In the genomic region with DNA sequence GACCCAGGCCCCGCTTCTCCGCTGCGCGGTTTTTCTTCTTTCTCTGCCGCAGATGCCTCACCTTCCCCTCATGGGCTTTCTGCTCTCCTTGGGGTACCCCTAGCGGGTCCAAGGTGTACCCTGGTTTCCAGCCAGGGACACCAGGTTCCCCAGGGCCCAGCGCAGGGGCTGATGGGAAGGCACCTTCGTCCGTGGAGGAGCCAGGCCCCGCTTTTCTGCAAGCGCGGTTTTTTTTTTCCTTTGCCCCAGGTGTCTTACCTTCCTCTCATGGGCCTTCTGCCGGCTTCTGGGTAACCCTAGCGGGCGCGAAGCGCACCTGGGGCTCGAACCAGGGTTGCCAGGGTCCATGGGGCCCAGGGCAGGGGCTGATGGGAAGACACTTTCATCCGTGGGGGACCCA, we compare ENCODE assay signal across 8 cellular contexts.
DNase-seq lines count a peak whose midpoint lies in the region; ATAC-seq and TF ChIP-seq lines count a peak whose summit lies in the region.
"Not testable (repeated sequence)": the region's sequence is repeated elsewhere in the genome, so short reads cannot be mapped to it uniquely, and the experiment has no call there.

No MANE protein-coding gene starts in this region.

- ATAC-seq in central memory CD8-positive, alpha-beta T cell (replicated peaks; ENCODE audit: extremely low read depth, poor library complexity, severe bottlenecking): not testable (repeated sequence)

- not testable (repeated sequence) for H4K20me1 ChIP-seq in DOHH2 (ENCODE audit: control insufficient read depth, insufficient read depth, low read depth, low read length)

- TF ChIP-seq EP300 in transverse colon (IDR thresholded peaks at IDR 0.05; ENCODE audit: low read depth): not testable (repeated sequence)

- TF ChIP-seq CTCF in DOHH2 (IDR thresholded peaks at IDR 0.05; ENCODE audit: low read depth, low read length, poor library complexity, severe bottlenecking); spleen (IDR thresholded peaks at IDR 0.05 in 8 of 11, conservative IDR thresholded peaks at IDR 0.05 in 3 of 11); transverse colon (IDR thresholded peaks at IDR 0.05): not testable (repeated sequence)

- H3K27me3 Mint-ChIP-seq in central memory CD8-positive, alpha-beta T cell: not testable (repeated sequence)
- H3K27me3 Mint-ChIP-seq in immature natural killer cell (ENCODE audit: low read depth in 3 of 3): peaks cover 7 to 13% (median 8%) of the 10 kb centered on the region in 3 donors

- not testable (repeated sequence) for H3K27me3 ChIP-seq in DOHH2 (ENCODE audit: control insufficient read depth, low read length); spleen (replicated peaks in 1 of 7); transverse colon

- not testable (repeated sequence) for H3K4me1 Mint-ChIP-seq in central memory CD8-positive, alpha-beta T cell
- peaks cover 8 to 10% of the 10 kb centered on the region in 2 donors for H3K4me1 Mint-ChIP-seq in immature natural killer cell

- not testable (repeated sequence) for H3K9me2 ChIP-seq in DOHH2 (replicated peaks; ENCODE audit: control insufficient read depth, low read length)

- H3K36me3 Mint-ChIP-seq in central memory CD8-positive, alpha-beta T cell (ENCODE audit: insufficient read depth): peaks cover 18% of the 10 kb centered on the region
- H3K36me3 Mint-ChIP-seq in immature natural killer cell: not testable (repeated sequence)

- not testable (repeated sequence) for TF ChIP-seq POLR2A in spleen (IDR thresholded peaks at IDR 0.05); transverse colon (IDR thresholded peaks at IDR 0.05)

- not testable (repeated sequence) for H3K9me3 Mint-ChIP-seq in central memory CD8-positive, alpha-beta T cell; immature natural killer cell

- peak overlapping the region; percentile 73 for H3K27ac ChIP-seq in DOHH2 (ENCODE audit: low read depth, low read length)
- H3K27ac ChIP-seq in spleen: peak overlapping the region in 6 of 8 donors; percentile 36 to 67 (median 40)
- H3K27ac ChIP-seq in transverse colon: peak overlapping the region; percentile 34 to 60 (median 40)

- H3K36me3 ChIP-seq in DOHH2 (ENCODE audit: control insufficient read depth, low read length); spleen; transverse colon: not testable (repeated sequence)

- peak; percentile 17 for DNase-seq in RPMI8226
- DNase-seq in activated CD4-positive, alpha-beta T cell treated with anti-CD3 and anti-CD28 coated beads, Interleukin-2, amount 50 U/mL, for 48 hours: peak; percentile 19
- peak; percentile 73 for DNase-seq in activated effector memory CD4-positive, alpha-beta T cell treated with anti-CD3 and anti-CD28 coated beads, Interleukin-2, amount 50 U/mL, for 16 hours
- not testable (repeated sequence) for DNase-seq in central memory CD8-positive, alpha-beta T cell (ENCODE audit: low spot score in 2 of 2)
- peak in 1 of 3 donors; percentile 16 for DNase-seq in immature natural killer cell
- peak; percentile 72 for DNase-seq in spleen
- peak; percentile 15 for DNase-seq in transverse colon

- WGBS in spleen, 5 donors: 0 to 9% (median 8%) methylated on average over 4 to 12 of the region's 19 CpGs
- WGBS in transverse colon (ENCODE audit: low coverage in 1 of 2), 2 donors: 25% methylated on average over 11 of the region's 19 CpGs; no CpG with 5 or more reads in 1 of the 2 donors

- peak overlapping the region; percentile 67; the same call in 1 of the 2 replicates for H3K4me3 ChIP-seq in DOHH2 (ENCODE audit: low read length)
- peak overlapping the region in 7 of 8 donors; percentile 22 to 50 (median 34) for H3K4me3 ChIP-seq in spleen
- H3K4me3 ChIP-seq in transverse colon: peak overlapping the region in 3 of 4 donors; percentile 4 to 44 (median 10)

- not testable (repeated sequence) for H3K9me3 ChIP-seq in DOHH2 (ENCODE audit: control insufficient read depth, insufficient read depth, low read length); spleen; transverse colon

- H3K27ac Mint-ChIP-seq in central memory CD8-positive, alpha-beta T cell (ENCODE audit: low read depth): peak overlapping the region; percentile 53
- H3K27ac Mint-ChIP-seq in immature natural killer cell: not testable (repeated sequence)

- H3K4me1 ChIP-seq in DOHH2 (ENCODE audit: control insufficient read depth, low read length) (peaks cover 11% of the 10 kb centered on the region), spleen (peaks cover 0 to 19% (median 6%) of the 10 kb centered on the region in 6 donors)
- H3K4me1 ChIP-seq in transverse colon: not testable (repeated sequence)

- peak overlapping the region; percentile 70 for H3K4me3 Mint-ChIP-seq in central memory CD8-positive, alpha-beta T cell
- peak overlapping the region; percentile 44 to 73 (median 60) for H3K4me3 Mint-ChIP-seq in immature natural killer cell

- peaks cover 13% of the 10 kb centered on the region for H3K79me2 ChIP-seq in DOHH2 (ENCODE audit: control insufficient read depth, low read length)

- intact Hi-C loops in spleen (cut with DNase I; ENCODE audit: low total_unique reads); transverse colon (cut with DNase I; ENCODE audit: low total_unique reads): not testable (repeated sequence)

- not testable (repeated sequence) for H3F3A ChIP-seq in DOHH2 (ENCODE audit: control insufficient read depth, insufficient read depth)

- H3K4me2 ChIP-seq in DOHH2 (ENCODE audit: low read length): peak overlapping the region; percentile 55

- in situ Hi-C loops in transverse colon (cut with MboI; ENCODE audit: low pct_ligation_motif_present in 1 of 4, low pct_unique_long_range_greater_than_20kb in 1 of 4, low sequenced_read_pairs in 3 of 4): not testable (repeated sequence)

Comparison
In these comparisons a context has a peak if more than half of its experiments do, and no peak if none do; other contexts are left out.
1. H3K4me3 ChIP-seq: peak in every context shown above with its lines; median percentile 67 in DOHH2; 34 in spleen; 10 in transverse colon.